ENCODE assay signal across 19 cellular contexts in the genomic region with DNA sequence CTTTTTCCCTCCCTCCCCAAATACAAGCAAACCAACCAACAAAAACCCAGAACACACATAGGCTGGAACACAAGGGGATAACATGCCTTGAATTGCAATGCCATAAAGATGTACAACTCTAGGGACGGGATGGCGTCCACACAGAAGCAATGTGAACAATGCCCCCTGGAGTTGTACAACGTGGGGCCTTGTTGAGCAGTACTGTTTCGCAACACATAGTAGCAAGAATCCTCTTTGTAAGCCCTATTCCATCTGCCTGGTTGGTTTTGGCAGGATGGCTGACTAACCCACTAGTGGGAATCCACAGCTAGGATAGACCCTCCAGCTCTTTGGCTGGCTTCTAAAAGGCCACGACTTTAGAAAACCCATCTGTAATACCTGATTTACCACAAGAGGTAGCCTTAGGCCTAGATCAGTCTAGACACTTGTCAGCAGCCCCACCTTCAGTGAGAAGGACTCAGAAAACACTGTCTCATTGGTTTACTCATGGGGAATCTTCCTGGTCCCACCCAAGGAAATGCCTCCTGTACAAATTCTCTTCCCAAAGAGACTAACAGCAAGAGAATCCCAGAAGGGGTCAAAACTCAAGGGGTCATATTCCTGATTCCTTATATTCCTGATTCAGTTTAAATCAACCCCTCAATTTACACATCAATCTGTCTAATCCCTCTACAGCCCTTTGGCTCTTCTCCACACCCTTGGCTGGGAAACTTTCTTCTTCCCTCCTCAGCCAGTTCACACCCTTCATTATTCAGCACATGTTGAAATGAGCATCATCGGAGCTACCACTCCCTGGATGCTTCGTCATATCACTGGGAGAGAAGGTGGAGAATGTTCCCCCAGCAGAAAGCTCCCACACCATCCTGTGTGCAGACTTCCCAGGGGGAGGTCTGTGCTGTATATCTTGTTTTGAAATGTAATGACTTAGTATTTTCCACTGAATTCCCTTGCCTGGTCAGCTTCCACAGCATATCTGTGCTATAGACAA.
DNase-seq lines count a peak whose midpoint lies in the region; ATAC-seq and TF ChIP-seq lines count a peak whose summit lies in the region.
"Had no signal": no experiment of that assay in that cellular context is flagged by ENCODE, and none has a peak within 500 bp of the region (broad histone marks: within the 10 kb centered on the region; RNA-seq: fewer than 3 reads in every experiment).

No MANE protein-coding gene starts in this region.

- ATAC-seq in PC-3: no peak
- peak; percentile 90 for ATAC-seq in esophagus mucosa
- ATAC-seq: activated T-cell treated with anti-CD3 and anti-CD28 coated beads, Interleukin-2, amount 50 U/mL, for 72 hours; gastroesophageal sphincter; mucosa of descending colon had no signal

- POLR2A ChIA-PET in PC-3 (lab: Charles Lee; ENCODE audit: unreplicated experiment): no interaction called here

- H3F3A ChIP-seq in PC-3 (ENCODE audit: low read length, unreplicated experiment): no peaks in the 10 kb centered on the region

- intact Hi-C loops in PC-3 (cut with micrococcal nuclease): no loop called here

- no peak overlapping the region for H3K4me2 ChIP-seq in PC-3 (ENCODE audit: low read length)

- H3K79me2 ChIP-seq in PC-3 (ENCODE audit: low read length): no peaks in the 10 kb centered on the region

- H3K9ac ChIP-seq in PC-3 (ENCODE audit: low read length): no peak overlapping the region

- no peaks in the 10 kb centered on the region for H3K9me3 ChIP-seq in PC-3 (ENCODE audit: low read length)
- H3K9me3 ChIP-seq: gastroesophageal sphincter, mucosa of descending colon, thyroid gland had no signal

- H3K4me1 ChIP-seq in PC-3 (ENCODE audit: insufficient read depth, low read length): peaks cover 14% of the 10 kb centered on the region
- H3K4me1 ChIP-seq: gastroesophageal sphincter, thyroid gland had no signal

- H3K4me3 ChIP-seq in PC-3 (ENCODE audit: low read length) (no peak overlapping the region), skin epidermis (no peak overlapping the region)
- H3K4me3 ChIP-seq: gastroesophageal sphincter, mucosa of descending colon, thyroid gland had no signal

- no peak overlapping the region for H2AFZ ChIP-seq in PC-3 (ENCODE audit: low read length)

- H3K36me3 ChIP-seq in PC-3 (ENCODE audit: low read depth, low read length): no peaks in the 10 kb centered on the region
- H3K36me3 ChIP-seq: gastroesophageal sphincter, thyroid gland had no signal

- no peaks in the 10 kb centered on the region for H3K27me3 ChIP-seq in PC-3 (ENCODE audit: low read length)
- H3K27me3 ChIP-seq: gastroesophageal sphincter, thyroid gland had no signal

- no peak for TF ChIP-seq RAD21 in Ishikawa (IDR thresholded peaks at IDR 0.05; ENCODE audit: low read depth)

- no peak overlapping the region for H3K27ac ChIP-seq in PC-3 (ENCODE audit: low read length)
- peak overlapping the region in 19 of 21 experiments; percentile 24 to 80 (median 59) for H3K27ac ChIP-seq in skin epidermis
- H3K27ac ChIP-seq: gastroesophageal sphincter, thyroid gland had no signal

- CTCF ChIA-PET in PC-3 (lab: Charles Lee): no interaction called here

- BruUV-seq in PC-3 (replicated peaks; lab: Mats Ljungman, UMichigan): no TSS peak

- DNase-seq in PC-3 (peak; percentile 32), cerebellar nuclear complex (lab: John Stamatoyannopoulos, UW) (no peak), AG08395 (ENCODE audit: low spot score) (no peak), NOMO-1 (lab: John Stamatoyannopoulos, UW; ENCODE audit: unreplicated experiment in 2 of 2) (no peak)
- DNase-seq: activated CD4-positive, alpha-beta T cell treated with anti-CD3 and anti-CD28 coated beads for 1 hour; activated naive CD4-positive, alpha-beta T cell treated with anti-CD3 and anti-CD28 coated beads for 36 hours; activated T-cell treated with anti-CD3 and anti-CD28 coated beads, Interleukin-2, amount 50 U/mL, for 72 hours; hypothalamus; mucosa of descending colon; NCI-H1417 treated with DMSO at 0.1 percent for 48 hours; NCI-H748 treated with DMSO at 0.1 percent for 48 hours; SIG-M5; small intestine; stimulated activated naive CD4-positive, alpha-beta T cell; thyroid gland had no signal

- TF ChIP-seq CTCF in PC-3 (conservative IDR thresholded peaks at IDR 0.05; ENCODE audit: low read depth, low read length): 0 out of 2 replicates have a peak, but pooled peaks have one; percentile 11

- TF ChIP-seq EP300 in Ishikawa (IDR thresholded peaks at IDR 0.05; ENCODE audit: borderline replicate concordance): no peak

- no peaks in the 10 kb centered on the region for H4K20me1 ChIP-seq in PC-3 (ENCODE audit: low read length)

- no peaks in the 10 kb centered on the region for H3K9me2 ChIP-seq in PC-3 (replicated peaks; ENCODE audit: low read length)

TF ChIP-seq in Ishikawa, 13 proteins besides CTCF, POLR2A, EP300 and RAD21:
- TF ChIP-seq CEBPB (IDR thresholded peaks at IDR 0.05): peak; percentile 30; the same call in 1 of the 2 replicates
- no peak for TF ChIP-seq YY1 (IDR thresholded peaks at IDR 0.05; ENCODE audit: low read depth)
